Comparison of ENCODE assay signal across 1 cellular context in genomic region chr22:46703166-46703995, GRCh38.
TF ChIP-seq lines count a peak whose summit lies in the region.

No MANE protein-coding gene starts in this region.

TF ChIP-seq in K562, 482 proteins besides CTCF, POLR2A, EP300 and RAD21:
- TF ChIP-seq RFX1 (IDR thresholded peaks at IDR 0.05): peak; percentile 56
- no peak for TF ChIP-seq SLC30A9 (CRISPR knock-in tag; IDR thresholded peaks at IDR 0.05)
- TF ChIP-seq, protein P1, sequence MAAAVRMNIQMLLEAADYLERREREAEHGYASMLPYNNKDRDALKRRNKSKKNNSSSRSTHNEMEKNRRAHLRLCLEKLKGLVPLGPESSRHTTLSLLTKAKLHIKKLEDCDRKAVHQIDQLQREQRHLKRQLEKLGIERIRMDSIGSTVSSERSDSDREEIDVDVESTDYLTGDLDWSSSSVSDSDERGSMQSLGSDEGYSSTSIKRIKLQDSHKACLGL (CRISPR knock-in tag; IDR thresholded peaks at IDR 0.05; ENCODE audit: borderline replicate concordance, poor library complexity, severe bottlenecking): no peak
